Comparison of ENCODE assay signal across 8 cellular contexts in genomic region chr13:110680852-110681251, GRCh38. TPM values are rescaled to one million over a fixed set of nuclear protein-coding genes. Genes with fewer than 3 reads are reported as not detected.
A peak's percentile ranks its signal among the peaks of the same experiment; 100 is the strongest.
DNase-seq lines count a peak whose midpoint lies in the region; ATAC-seq and TF ChIP-seq lines count a peak whose summit lies in the region.

No MANE protein-coding gene starts in this region.

- ATAC-seq in stimulated activated naive CD8-positive, alpha-beta T cell treated with anti-CD3 and anti-CD28 coated beads, Interleukin-15, amount 100 ng/mL, for 72 hours = peak; percentile 36

- peak; percentile 66 for DNase-seq in activated effector memory CD4-positive, alpha-beta T cell treated with anti-CD3 and anti-CD28 coated beads, Interleukin-2, amount 50 U/mL, for 16 hours
- no peak for DNase-seq in activated effector memory CD4-positive, alpha-beta T cell treated with Interleukin-2 at 50 U/mL for 16 hours
- DNase-seq in NCI-H460 (ENCODE audit: extremely low read depth, low read depth) (peak; percentile 38), endodermal cell (peak; percentile 81), UCSD-AML1 (lab: John Stamatoyannopoulos, UW; ENCODE audit: unreplicated experiment) (no peak), mesenteric fat pad (ENCODE audit: low spot score) (no peak), NCI-H2081 treated with DMSO at 0.1 percent for 48 hours (lab: John Stamatoyannopoulos, UW) (no peak)
- DNase-seq in stimulated activated naive CD8-positive, alpha-beta T cell treated with anti-CD3 and anti-CD28 coated beads, Interleukin-15, amount 100 ng/mL, for 72 hours = peak in 1 of 2 donors; percentile 8

- no peaks in the 10 kb centered on the region for H3K4me1 Mint-ChIP-seq in endodermal cell
- peaks cover 33% of the 10 kb centered on the region for H3K4me1 Mint-ChIP-seq in stimulated activated naive CD8-positive, alpha-beta T cell treated with anti-CD3 and anti-CD28 coated beads, Interleukin-15, amount 100 ng/mL, for 72 hours

- no peak overlapping the region for H3K4me3 Mint-ChIP-seq in endodermal cell
- H3K4me3 Mint-ChIP-seq in stimulated activated naive CD8-positive, alpha-beta T cell treated with anti-CD3 and anti-CD28 coated beads, Interleukin-15, amount 100 ng/mL, for 72 hours = no peak overlapping the region

- H3K4me3 ChIP-seq in endodermal cell (ENCODE audit: low read length) = no peak overlapping the region

- H3K9me3 Mint-ChIP-seq in endodermal cell = peaks cover 3% of the 10 kb centered on the region
- peaks cover 0 to 7% of the 10 kb centered on the region in 2 donors for H3K9me3 Mint-ChIP-seq in stimulated activated naive CD8-positive, alpha-beta T cell treated with anti-CD3 and anti-CD28 coated beads, Interleukin-15, amount 100 ng/mL, for 72 hours

- WGBS in endodermal cell (ENCODE audit: insufficient coverage in 1 of 2, insufficient read length in 1 of 2), 2 experiments = 90 to 100% methylated on average over 1 to 7 of the region's 7 CpGs

- H3K9ac ChIP-seq in endodermal cell (ENCODE audit: extremely low read depth, low read length, poor library complexity, severe bottlenecking) = no peak overlapping the region

- H3K4me1 ChIP-seq in endodermal cell (ENCODE audit: control insufficient read depth, insufficient read depth, low read length) = no peaks in the 10 kb centered on the region

- no peaks in the 10 kb centered on the region for H3K27me3 ChIP-seq in endodermal cell (ENCODE audit: control insufficient read depth, insufficient read depth, low read length, poor library complexity, severe bottlenecking)

- H3K36me3 Mint-ChIP-seq in endodermal cell (ENCODE audit: low read depth) = peaks cover 66% of the 10 kb centered on the region

- no peaks in the 10 kb centered on the region for H3K9me3 ChIP-seq in endodermal cell (ENCODE audit: control insufficient read depth, low read length)

- no peak overlapping the region for H3K27ac ChIP-seq in endodermal cell (ENCODE audit: low read depth, low read length)

- H3K27ac Mint-ChIP-seq in endodermal cell = no peak overlapping the region
- H3K27ac Mint-ChIP-seq in stimulated activated naive CD8-positive, alpha-beta T cell treated with anti-CD3 and anti-CD28 coated beads, Interleukin-15, amount 100 ng/mL, for 72 hours = no peak overlapping the region

- peaks cover 70% of the 10 kb centered on the region for H3K36me3 ChIP-seq in endodermal cell (ENCODE audit: control insufficient read depth, insufficient read depth, low read length)

- H3K27me3 Mint-ChIP-seq in endodermal cell (ENCODE audit: insufficient read depth) = no peaks in the 10 kb centered on the region
- H3K27me3 Mint-ChIP-seq in stimulated activated naive CD8-positive, alpha-beta T cell treated with anti-CD3 and anti-CD28 coated beads, Interleukin-15, amount 100 ng/mL, for 72 hours = no peaks in the 10 kb centered on the region

- TF ChIP-seq CTCF in endodermal cell (conservative IDR thresholded peaks at IDR 0.05) = peak; percentile 74

RNA-seq across cellular contexts. Expression of gene CARS2, which starts 25.1 kb away (rescaled TPM):
- 33.3 and 34.9 TPM in 2 replicates for total RNA-seq in NCI-H460 (2014; rRNA removed; shearing (Covaris generic))
- polyA plus RNA-seq in NCI-H460 (2014; cell fraction: nucleus; rRNA removed) = 106 and 121 TPM in 2 replicates
- total RNA-seq in endodermal cell = 10 to 100 TPM; 53.0 to 53.2 TPM
- 29.5 TPM for polyA plus RNA-seq in endodermal cell (2013, experiment 1 of 2)
- 28.6 TPM for polyA plus RNA-seq in endodermal cell (2013, experiment 2 of 2)
- 57.1 TPM for total RNA-seq in mesenteric fat pad

RNA-seq across cellular contexts. Expression of gene ING1, which starts 32.6 kb away (rescaled TPM):
- 6.9 and 11.1 TPM in 2 replicates for total RNA-seq in NCI-H460 (2014; rRNA removed; shearing (Covaris generic))
- 2.9 and 4.6 TPM in 2 replicates for polyA plus RNA-seq in NCI-H460 (2014; cell fraction: nucleus; rRNA removed)
- total RNA-seq in endodermal cell (10 to 100 TPM; 23.2 to 23.6 TPM), mesenteric fat pad (13.4 TPM)
- polyA plus RNA-seq in endodermal cell (2013, experiment 1 of 2) = 23.8 TPM
- 25.8 TPM for polyA plus RNA-seq in endodermal cell (2013, experiment 2 of 2)

Comparison
In these comparisons a context has a peak if more than half of its experiments do, and no peak if none do; other contexts are left out.
1. DNase-seq: peak in activated effector memory CD4-positive, alpha-beta T cell treated with anti-CD3 and anti-CD28 coated beads, Interleukin-2, amount 50 U/mL, for 16 hours (single experiment), NCI-H460 (single experiment) and endodermal cell (single experiment); none in activated effector memory CD4-positive, alpha-beta T cell treated with Interleukin-2 at 50 U/mL for 16 hours (single experiment), UCSD-AML1 (single experiment), mesenteric fat pad (single experiment) and NCI-H2081 treated with DMSO at 0.1 percent for 48 hours (single experiment).